In the genomic region with DNA sequence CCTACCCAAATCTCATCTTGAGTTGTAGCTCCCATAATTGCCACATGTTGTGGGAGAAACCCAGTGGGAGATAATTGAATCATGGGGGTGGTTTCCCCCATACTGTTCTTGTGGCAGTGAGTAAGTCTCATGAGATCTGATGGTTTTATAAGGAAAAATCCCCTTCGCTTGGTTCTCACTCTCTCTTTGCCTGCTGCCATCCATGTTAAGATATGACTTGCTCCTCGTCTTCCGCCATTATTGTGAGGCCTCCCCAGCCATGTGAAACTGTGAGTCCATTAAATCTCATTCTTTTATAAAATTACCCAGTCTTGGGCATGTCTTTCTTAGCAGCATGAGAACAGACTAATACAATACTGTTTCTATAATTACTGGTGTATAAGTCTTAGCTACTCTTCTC, we compare ENCODE assay signal across 22 cellular contexts. TPM values are rescaled to one million over a fixed set of nuclear protein-coding genes. Genes with fewer than 3 reads are reported as not detected.
A peak's percentile ranks its signal among the peaks of the same experiment; 100 is the strongest.
DNase-seq lines count a peak whose midpoint lies in the region; ATAC-seq and TF ChIP-seq lines count a peak whose summit lies in the region.
"Had no signal": no experiment of that assay in that cellular context is flagged by ENCODE, and none has a peak within 500 bp of the region (broad histone marks: within the 10 kb centered on the region; RNA-seq: fewer than 3 reads in every experiment).

No MANE protein-coding gene starts in this region.

- no peak overlapping the region for H3K27ac Mint-ChIP-seq in activated naive CD4-positive, alpha-beta T cell treated with anti-CD3 and anti-CD28 coated beads for 36 hours
- H3K27ac Mint-ChIP-seq in activated B cell treated with CpG ODN at 0.5 μM for 24 hours: peak overlapping the region; percentile 76

- CTCF ChIA-PET in activated naive CD4-positive, alpha-beta T cell treated with anti-CD3 and anti-CD28 coated beads for 36 hours (lab: Charles Lee): interaction anchor here (0.7 kb wide), 1 partner anchor 115 kb away, joined by 8 read pairs; no protein-coding TSS in a partner anchor
- CTCF ChIA-PET in activated B cell treated with CpG ODN at 0.5 μM for 24 hours (lab: Charles Lee): interaction anchor here (0.7 kb wide), 1 partner anchor 153 kb away, joined by 3 read pairs; no protein-coding TSS in a partner anchor

- ATAC-seq in GM19463 (IDR thresholded peaks at IDR 0.05; ENCODE audit: unreplicated experiment) (peak; percentile 20), activated B cell treated with CpG ODN at 0.5 μM for 24 hours (ENCODE audit: low read depth) (peak; percentile 26), HG02623 (IDR thresholded peaks at IDR 0.05; ENCODE audit: unreplicated experiment) (no peak), GM18858 (IDR thresholded peaks at IDR 0.05; ENCODE audit: unreplicated experiment) (no peak)
- ATAC-seq in stimulated activated naive CD8-positive, alpha-beta T cell treated with anti-CD3 and anti-CD28 coated beads, Interleukin-15, Interleukin-2, amounts not matched to agents 100 U/mL and 50 U/mL, for 24 hours: peak; percentile 66
- ATAC-seq: heart right ventricle, left ventricle myocardium superior had no signal

- intact Hi-C loops in activated naive CD4-positive, alpha-beta T cell treated with anti-CD3 and anti-CD28 coated beads for 36 hours (cut with micrococcal nuclease): loop anchor here (1.0 to 2.0 kb wide), 5 partner anchors 36 to 365 kb away; a partner anchor contains a TSS
- intact Hi-C loops in activated B cell treated with CpG ODN at 0.5 μM for 24 hours (cut with micrococcal nuclease): no loop called here

- peaks cover 38% of the 10 kb centered on the region for H3K4me1 Mint-ChIP-seq in activated naive CD4-positive, alpha-beta T cell treated with anti-CD3 and anti-CD28 coated beads for 36 hours (ENCODE audit: low read depth)
- peaks cover 54% of the 10 kb centered on the region for H3K4me1 Mint-ChIP-seq in activated B cell treated with CpG ODN at 0.5 μM for 24 hours

- H3K27me3 Mint-ChIP-seq in activated naive CD4-positive, alpha-beta T cell treated with anti-CD3 and anti-CD28 coated beads for 36 hours (ENCODE audit: low read depth): peaks cover 43% of the 10 kb centered on the region
- no peaks in the 10 kb centered on the region for H3K27me3 Mint-ChIP-seq in activated B cell treated with CpG ODN at 0.5 μM for 24 hours

- peak; percentile 49 for DNase-seq in activated naive CD4-positive, alpha-beta T cell treated with anti-CD3 and anti-CD28 coated beads for 36 hours
- DNase-seq in activated naive CD4-positive, alpha-beta T cell treated with Interleukin-2 at 50 U/mL for 16 hours: no peak
- no peak for DNase-seq in activated B cell treated with CpG ODN at 0.5 μM for 24 hours
- DNase-seq in stimulated activated naive CD8-positive, alpha-beta T cell treated with anti-CD3 and anti-CD28 coated beads, Interleukin-15, Interleukin-2, amounts not matched to agents 100 U/mL and 50 U/mL, for 24 hours: no peak
- DNase-seq: activated CD8-positive, alpha-beta memory T cell treated with anti-CD3 and anti-CD28 coated beads for 24 hours; activated naive CD4-positive, alpha-beta T cell; foreskin melanocyte; heart right ventricle; Kasumi-1; kidney; left ventricle myocardium superior; mesendoderm; NCI-H1436; NCI-H2081 treated with DMSO at 0.1 percent for 48 hours; NCI-H748 treated with DMSO at 0.1 percent for 48 hours; ovary; SIG-M5; T1000 had no signal

- no peaks in the 10 kb centered on the region for H3K36me3 Mint-ChIP-seq in activated naive CD4-positive, alpha-beta T cell treated with anti-CD3 and anti-CD28 coated beads for 36 hours (ENCODE audit: low read depth)
- H3K36me3 Mint-ChIP-seq in activated B cell treated with CpG ODN at 0.5 μM for 24 hours (ENCODE audit: low read depth): no peaks in the 10 kb centered on the region

- no peak overlapping the region for H3K4me3 Mint-ChIP-seq in activated naive CD4-positive, alpha-beta T cell treated with anti-CD3 and anti-CD28 coated beads for 36 hours
- H3K4me3 Mint-ChIP-seq in activated B cell treated with CpG ODN at 0.5 μM for 24 hours: peak overlapping the region; percentile 1
- H3K4me3 Mint-ChIP-seq: neural crest cell had no signal

- no peaks in the 10 kb centered on the region for H3K9me3 Mint-ChIP-seq in activated naive CD4-positive, alpha-beta T cell treated with anti-CD3 and anti-CD28 coated beads for 36 hours
- no peaks in the 10 kb centered on the region for H3K9me3 Mint-ChIP-seq in activated B cell treated with CpG ODN at 0.5 μM for 24 hours
- H3K9me3 Mint-ChIP-seq: neural crest cell had no signal

- POLR2A ChIA-PET in activated B cell treated with CpG ODN at 0.5 μM for 24 hours (lab: Charles Lee): interaction anchor here (0.7 kb wide), 1 partner anchor 1230 kb away, joined by 3 read pairs; no protein-coding TSS in a partner anchor

- TF ChIP-seq CTCF in activated B cell treated with CpG ODN at 0.5 μM for 24 hours (IDR thresholded peaks at IDR 0.05): no peak

RNA-seq across cellular contexts. Expression of a gene that starts 6.5 kb away (rescaled TPM):
- 10 to 100 TPM; 16.4 to 16.7 TPM for total RNA-seq in activated naive CD4-positive, alpha-beta T cell treated with anti-CD3 and anti-CD28 coated beads for 36 hours
- total RNA-seq in activated B cell treated with CpG ODN at 0.5 μM for 24 hours: 69.6 and 69.8 TPM in 2 replicates

Comparison
In these comparisons a context has a peak if more than half of its experiments do, and no peak if none do; other contexts are left out.
1. ATAC-seq: peak in GM19463 (single experiment), activated B cell treated with CpG ODN at 0.5 μM for 24 hours (single experiment) and stimulated activated naive CD8-positive, alpha-beta T cell treated with anti-CD3 and anti-CD28 coated beads, Interleukin-15, Interleukin-2, amounts not matched to agents 100 U/mL and 50 U/mL, for 24 hours (single experiment); none in HG02623 (single experiment) and GM18858 (single experiment).